In genomic region chr3:53478166-53478830, GRCh38 we compare ENCODE assay signal across 1 cellular context.
TF ChIP-seq lines count a peak whose summit lies in the region.

No MANE protein-coding gene starts in this region.

TF ChIP-seq in HepG2, 621 proteins besides CTCF, POLR2A, EP300 and RAD21 (continued from another document and continues in another):
- TF ChIP-seq, protein P1, sequence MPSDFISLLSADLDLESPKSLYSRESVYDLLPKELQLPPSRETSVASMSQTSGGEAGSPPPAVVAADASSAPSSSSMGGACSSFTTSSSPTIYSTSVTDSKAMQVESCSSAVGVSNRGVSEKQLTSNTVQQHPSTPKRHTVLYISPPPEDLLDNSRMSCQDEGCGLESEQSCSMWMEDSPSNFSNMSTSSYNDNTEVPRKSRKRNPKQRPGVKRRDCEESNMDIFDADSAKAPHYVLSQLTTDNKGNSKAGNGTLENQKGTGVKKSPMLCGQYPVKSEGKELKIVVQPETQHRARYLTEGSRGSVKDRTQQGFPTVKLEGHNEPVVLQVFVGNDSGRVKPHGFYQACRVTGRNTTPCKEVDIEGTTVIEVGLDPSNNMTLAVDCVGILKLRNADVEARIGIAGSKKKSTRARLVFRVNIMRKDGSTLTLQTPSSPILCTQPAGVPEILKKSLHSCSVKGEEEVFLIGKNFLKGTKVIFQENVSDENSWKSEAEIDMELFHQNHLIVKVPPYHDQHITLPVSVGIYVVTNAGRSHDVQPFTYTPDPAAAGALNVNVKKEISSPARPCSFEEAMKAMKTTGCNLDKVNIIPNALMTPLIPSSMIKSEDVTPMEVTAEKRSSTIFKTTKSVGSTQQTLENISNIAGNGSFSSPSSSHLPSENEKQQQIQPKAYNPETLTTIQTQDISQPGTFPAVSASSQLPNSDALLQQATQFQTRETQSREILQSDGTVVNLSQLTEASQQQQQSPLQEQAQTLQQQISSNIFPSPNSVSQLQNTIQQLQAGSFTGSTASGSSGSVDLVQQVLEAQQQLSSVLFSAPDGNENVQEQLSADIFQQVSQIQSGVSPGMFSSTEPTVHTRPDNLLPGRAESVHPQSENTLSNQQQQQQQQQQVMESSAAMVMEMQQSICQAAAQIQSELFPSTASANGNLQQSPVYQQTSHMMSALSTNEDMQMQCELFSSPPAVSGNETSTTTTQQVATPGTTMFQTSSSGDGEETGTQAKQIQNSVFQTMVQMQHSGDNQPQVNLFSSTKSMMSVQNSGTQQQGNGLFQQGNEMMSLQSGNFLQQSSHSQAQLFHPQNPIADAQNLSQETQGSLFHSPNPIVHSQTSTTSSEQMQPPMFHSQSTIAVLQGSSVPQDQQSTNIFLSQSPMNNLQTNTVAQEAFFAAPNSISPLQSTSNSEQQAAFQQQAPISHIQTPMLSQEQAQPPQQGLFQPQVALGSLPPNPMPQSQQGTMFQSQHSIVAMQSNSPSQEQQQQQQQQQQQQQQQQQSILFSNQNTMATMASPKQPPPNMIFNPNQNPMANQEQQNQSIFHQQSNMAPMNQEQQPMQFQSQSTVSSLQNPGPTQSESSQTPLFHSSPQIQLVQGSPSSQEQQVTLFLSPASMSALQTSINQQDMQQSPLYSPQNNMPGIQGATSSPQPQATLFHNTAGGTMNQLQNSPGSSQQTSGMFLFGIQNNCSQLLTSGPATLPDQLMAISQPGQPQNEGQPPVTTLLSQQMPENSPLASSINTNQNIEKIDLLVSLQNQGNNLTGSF (CRISPR knock-in tag; IDR thresholded peaks at IDR 0.05), result no peak
- TF ChIP-seq YY1 (IDR thresholded peaks at IDR 0.05; ENCODE audit: insufficient read depth, insufficient replicate concordance, low read depth, low read length) (no peak), YEATS2 (CRISPR knock-in tag; IDR thresholded peaks at IDR 0.05; ENCODE audit: borderline replicate concordance) (no peak), HNRNPLL (IDR thresholded peaks at IDR 0.05; ENCODE audit: low read depth, low read length, poor library complexity, severe bottlenecking) (no peak), ZNF530 (CRISPR knock-in tag; IDR thresholded peaks at IDR 0.05; ENCODE audit: low read depth) (no peak), ZNF564 (CRISPR knock-in tag; IDR thresholded peaks at IDR 0.05) (no peak), MBNL3 (CRISPR knock-in tag; conservative IDR thresholded peaks at IDR 0.05) (no peak), ZNF256 (CRISPR knock-in tag; conservative IDR thresholded peaks at IDR 0.05) (no peak), RAD51 (IDR thresholded peaks at IDR 0.05; ENCODE audit: borderline replicate concordance) (no peak), ZBTB42 (CRISPR knock-in tag; IDR thresholded peaks at IDR 0.05) (no peak), MLX (CRISPR knock-in tag; IDR thresholded peaks at IDR 0.05) (no peak; the same call in 1 of the 2 replicates), ZSCAN20 (CRISPR knock-in tag; IDR thresholded peaks at IDR 0.05; ENCODE audit: borderline replicate concordance) (no peak), LRRFIP1 (CRISPR knock-in tag; conservative IDR thresholded peaks at IDR 0.05) (no peak), MAFK (conservative IDR thresholded peaks at IDR 0.05 in 1 of 2, IDR thresholded peaks at IDR 0.05 in 1 of 2; ENCODE audit: low read length in 2 of 2) (no peak), ZMYM2 (CRISPR knock-in tag; IDR thresholded peaks at IDR 0.05) (no peak), ZFP37 (CRISPR knock-in tag; IDR thresholded peaks at IDR 0.05; ENCODE audit: borderline replicate concordance) (no peak), ZNF577 (CRISPR knock-in tag; IDR thresholded peaks at IDR 0.05; ENCODE audit: borderline replicate concordance, low read depth) (no peak), DNMT3B (CRISPR knock-in tag; conservative IDR thresholded peaks at IDR 0.05) (no peak), REST (IDR thresholded peaks at IDR 0.05; ENCODE audit: borderline replicate concordance in 1 of 2, low read depth in 1 of 2, low read length in 2 of 2) (no peak), NRL (CRISPR knock-in tag; IDR thresholded peaks at IDR 0.05; ENCODE audit: borderline replicate concordance) (no peak), ZNF281 (CRISPR knock-in tag; IDR thresholded peaks at IDR 0.05; ENCODE audit: borderline replicate concordance) (no peak), CCAR2 (optimal IDR thresholded peaks at IDR 0.05; ENCODE audit: low read depth, low read length) (no peak), ZNF234 (CRISPR knock-in tag; conservative IDR thresholded peaks at IDR 0.05) (no peak), NCOA1 (CRISPR knock-in tag; IDR thresholded peaks at IDR 0.05) (0 out of 2 replicates have a peak, but pooled peaks have one; percentile 11), ZKSCAN1 (IDR thresholded peaks at IDR 0.05; ENCODE audit: low read length) (no peak), RARA (CRISPR knock-in tag; IDR thresholded peaks at IDR 0.05) (peak; percentile 71), THRA (CRISPR knock-in tag; IDR thresholded peaks at IDR 0.05; ENCODE audit: borderline replicate concordance) (no peak; the same call in 1 of the 2 replicates), PPARG (CRISPR knock-in tag; conservative IDR thresholded peaks at IDR 0.05) (peak; percentile 81; the same call in 1 of the 2 replicates), ZNF558 (CRISPR knock-in tag; IDR thresholded peaks at IDR 0.05; ENCODE audit: borderline replicate concordance) (no peak), ZNF567 (CRISPR knock-in tag; IDR thresholded peaks at IDR 0.05; ENCODE audit: borderline replicate concordance) (no peak), ZNF207 (IDR thresholded peaks at IDR 0.05; ENCODE audit: borderline replicate concordance) (no peak)
- TF ChIP-seq, protein P2, sequence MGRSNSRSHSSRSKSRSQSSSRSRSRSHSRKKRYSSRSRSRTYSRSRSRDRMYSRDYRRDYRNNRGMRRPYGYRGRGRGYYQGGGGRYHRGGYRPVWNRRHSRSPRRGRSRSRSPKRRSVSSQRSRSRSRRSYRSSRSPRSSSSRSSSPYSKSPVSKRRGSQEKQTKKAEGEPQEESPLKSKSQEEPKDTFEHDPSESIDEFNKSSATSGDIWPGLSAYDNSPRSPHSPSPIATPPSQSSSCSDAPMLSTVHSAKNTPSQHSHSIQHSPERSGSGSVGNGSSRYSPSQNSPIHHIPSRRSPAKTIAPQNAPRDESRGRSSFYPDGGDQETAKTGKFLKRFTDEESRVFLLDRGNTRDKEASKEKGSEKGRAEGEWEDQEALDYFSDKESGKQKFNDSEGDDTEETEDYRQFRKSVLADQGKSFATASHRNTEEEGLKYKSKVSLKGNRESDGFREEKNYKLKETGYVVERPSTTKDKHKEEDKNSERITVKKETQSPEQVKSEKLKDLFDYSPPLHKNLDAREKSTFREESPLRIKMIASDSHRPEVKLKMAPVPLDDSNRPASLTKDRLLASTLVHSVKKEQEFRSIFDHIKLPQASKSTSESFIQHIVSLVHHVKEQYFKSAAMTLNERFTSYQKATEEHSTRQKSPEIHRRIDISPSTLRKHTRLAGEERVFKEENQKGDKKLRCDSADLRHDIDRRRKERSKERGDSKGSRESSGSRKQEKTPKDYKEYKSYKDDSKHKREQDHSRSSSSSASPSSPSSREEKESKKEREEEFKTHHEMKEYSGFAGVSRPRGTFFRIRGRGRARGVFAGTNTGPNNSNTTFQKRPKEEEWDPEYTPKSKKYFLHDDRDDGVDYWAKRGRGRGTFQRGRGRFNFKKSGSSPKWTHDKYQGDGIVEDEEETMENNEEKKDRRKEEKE (IDR thresholded peaks at IDR 0.05), result no peak
- TF ChIP-seq, protein P3, sequence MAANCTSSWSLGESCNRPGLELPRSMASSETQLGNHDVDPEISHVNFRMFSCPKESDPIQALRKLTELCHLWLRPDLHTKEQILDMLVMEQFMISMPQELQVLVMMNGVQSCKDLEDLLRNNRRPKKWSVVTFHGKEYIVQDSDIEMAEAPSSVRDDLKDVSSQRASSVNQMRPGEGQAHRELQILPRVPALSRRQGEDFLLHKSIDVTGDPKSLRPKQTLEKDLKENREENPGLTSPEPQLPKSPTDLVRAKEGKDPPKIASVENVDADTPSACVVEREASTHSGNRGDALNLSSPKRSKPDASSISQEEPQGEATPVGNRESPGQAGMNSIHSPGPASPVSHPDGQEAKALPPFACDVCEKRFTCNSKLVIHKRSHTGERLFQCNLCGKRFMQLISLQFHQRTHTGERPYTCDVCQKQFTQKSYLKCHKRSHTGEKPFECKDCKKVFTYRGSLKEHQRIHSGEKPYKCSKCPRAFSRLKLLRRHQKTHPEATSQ (CRISPR knock-in tag; IDR thresholded peaks at IDR 0.05; ENCODE audit: borderline replicate concordance), result 0 out of 2 replicates have a peak, but pooled peaks have one; percentile 14
- TF ChIP-seq, protein P4, sequence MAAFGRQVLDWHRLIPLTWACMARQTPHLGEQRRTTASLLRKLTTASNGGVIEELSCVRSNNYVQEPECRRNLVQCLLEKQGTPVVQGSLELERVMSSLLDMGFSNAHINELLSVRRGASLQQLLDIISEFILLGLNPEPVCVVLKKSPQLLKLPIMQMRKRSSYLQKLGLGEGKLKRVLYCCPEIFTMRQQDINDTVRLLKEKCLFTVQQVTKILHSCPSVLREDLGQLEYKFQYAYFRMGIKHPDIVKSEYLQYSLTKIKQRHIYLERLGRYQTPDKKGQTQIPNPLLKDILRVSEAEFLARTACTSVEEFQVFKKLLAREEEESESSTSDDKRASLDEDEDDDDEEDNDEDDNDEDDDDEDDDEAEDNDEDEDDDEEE (CRISPR knock-in tag; IDR thresholded peaks at IDR 0.05), result no peak
